ENCODE assay signal across 8 cellular contexts in the genomic region with DNA sequence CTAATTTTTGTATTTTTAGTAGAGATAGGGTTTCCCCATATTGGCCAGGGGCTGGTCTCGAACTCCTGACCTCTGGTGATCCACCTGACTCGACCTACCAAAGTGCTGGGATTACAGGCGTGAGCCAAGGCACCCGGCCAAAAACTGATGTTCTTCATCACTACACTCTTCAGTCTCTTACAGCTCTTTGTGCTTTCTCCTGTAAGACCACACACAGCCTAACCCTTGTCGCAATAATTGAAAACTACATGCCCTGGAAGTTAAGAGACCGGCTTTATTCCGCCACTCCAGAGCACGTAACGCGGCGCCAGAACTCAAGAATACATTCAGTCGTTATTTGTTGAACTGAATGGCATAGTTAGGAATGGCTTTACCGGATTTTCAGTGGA. TPM values are rescaled to one million over a fixed set of nuclear protein-coding genes. Genes with fewer than 3 reads are reported as not detected.
A peak's percentile ranks its signal among the peaks of the same experiment; 100 is the strongest.
DNase-seq lines count a peak whose midpoint lies in the region; ATAC-seq and TF ChIP-seq lines count a peak whose summit lies in the region.

No MANE protein-coding gene starts in this region.

- TF ChIP-seq CTCF in stomach (IDR thresholded peaks at IDR 0.05): no peak

- 2 to 3% (median 2%) methylated on average over 13 of the region's 13 CpGs for WGBS in stomach, 5 donors

- intact Hi-C loops in stomach (cut with DNase I; ENCODE audit: low total_unique reads): loop anchor here (10.0 kb wide), 1 partner anchor 136 kb away; no protein-coding TSS in a partner anchor

- peaks cover 13 to 28% (median 23%) of the 10 kb centered on the region in 4 donors for H3K4me1 ChIP-seq in stomach

- no peaks in the 10 kb centered on the region for H3K9me3 Mint-ChIP-seq in activated T-helper 17 cell treated with anti-CD3 and anti-CD28 coated beads, Interleukin-2, amount 50 U/mL, for 72 hours
- no peaks in the 10 kb centered on the region for H3K9me3 Mint-ChIP-seq in immature natural killer cell

- H3K4me3 ChIP-seq in stomach: peak overlapping the region; percentile 69 to 91 (median 70)

- peak overlapping the region; percentile 90 for H3K27ac Mint-ChIP-seq in activated T-helper 17 cell treated with anti-CD3 and anti-CD28 coated beads, Interleukin-2, amount 50 U/mL, for 72 hours
- peak overlapping the region; percentile 89 to 99 (median 96) for H3K27ac Mint-ChIP-seq in immature natural killer cell

- peaks cover 59% of the 10 kb centered on the region for H3K36me3 Mint-ChIP-seq in activated T-helper 17 cell treated with anti-CD3 and anti-CD28 coated beads, Interleukin-2, amount 50 U/mL, for 72 hours (ENCODE audit: low read depth)
- H3K36me3 Mint-ChIP-seq in immature natural killer cell: peaks cover 0 to 12% (median 6%) of the 10 kb centered on the region in 3 donors

- H3K9me3 ChIP-seq in stomach: no peaks in the 10 kb centered on the region

- ATAC-seq in activated T-helper 17 cell treated with anti-CD3 and anti-CD28 coated beads, Interleukin-2, amount 50 U/mL, for 72 hours (replicated peaks): peak; percentile 9
- ATAC-seq in GM21529 (IDR thresholded peaks at IDR 0.05; ENCODE audit: unreplicated experiment): no peak
- no peak for ATAC-seq in HG03139 (IDR thresholded peaks at IDR 0.05; ENCODE audit: unreplicated experiment)

- TF ChIP-seq POLR2A in stomach (IDR thresholded peaks at IDR 0.05): no peak

- DNase-seq in NCI-H510A treated with DMSO at 0.1 percent for 48 hours (lab: John Stamatoyannopoulos, UW): peak; percentile 81
- DNase-seq in NCI-H510A (lab: John Stamatoyannopoulos, UW): no peak
- DNase-seq in immature natural killer cell: no peak
- no peak for DNase-seq in stomach
- no peak for DNase-seq in UCSD-AML1 (lab: John Stamatoyannopoulos, UW; ENCODE audit: unreplicated experiment)

- H3K4me3 Mint-ChIP-seq in activated T-helper 17 cell treated with anti-CD3 and anti-CD28 coated beads, Interleukin-2, amount 50 U/mL, for 72 hours: peak overlapping the region; percentile 88
- H3K4me3 Mint-ChIP-seq in immature natural killer cell: peak overlapping the region; percentile 90 to 100 (median 98)

- H3K27me3 Mint-ChIP-seq in activated T-helper 17 cell treated with anti-CD3 and anti-CD28 coated beads, Interleukin-2, amount 50 U/mL, for 72 hours: no peaks in the 10 kb centered on the region
- peaks cover 0 to 2% (median 2%) of the 10 kb centered on the region in 3 donors for H3K27me3 Mint-ChIP-seq in immature natural killer cell (ENCODE audit: low read depth in 3 of 3)

- no peak for TF ChIP-seq EP300 in stomach (IDR thresholded peaks at IDR 0.05)

- H3K27me3 ChIP-seq in stomach: no peaks in the 10 kb centered on the region

- peak overlapping the region; percentile 66 to 88 (median 76) for H3K27ac ChIP-seq in stomach

- peaks cover 12 to 35% (median 33%) of the 10 kb centered on the region in 4 donors for H3K36me3 ChIP-seq in stomach

- peaks cover 8% of the 10 kb centered on the region for H3K4me1 Mint-ChIP-seq in activated T-helper 17 cell treated with anti-CD3 and anti-CD28 coated beads, Interleukin-2, amount 50 U/mL, for 72 hours
- peaks cover 25 to 30% of the 10 kb centered on the region in 2 donors for H3K4me1 Mint-ChIP-seq in immature natural killer cell

RNA-seq across cellular contexts. Expression of gene GPATCH4, which starts 0.6 kb away (rescaled TPM):
- total RNA-seq in activated T-helper 17 cell treated with anti-CD3 and anti-CD28 coated beads, Interleukin-2, amount 50 U/mL, for 72 hours: 10 to 100 TPM; 21.3 to 51.8 TPM
- 10 to 100 TPM in 2 of 3 donors, 1 to 10 TPM in 1; 7.7 to 42.2 (median 15.9) TPM for polyA plus RNA-seq in immature natural killer cell
- 10 to 100 TPM in 3 of 5 donors, 1 to 10 TPM in 2; 9.0 to 15.6 (median 12.9) TPM for total RNA-seq in stomach
- polyA plus RNA-seq in stomach: 10 to 100 TPM; 11.2 to 24.1 (median 19.9) TPM

RNA-seq across cellular contexts. Expression of gene NAXE, which starts 9.2 kb away (rescaled TPM):
- 10 to 100 TPM; 56.2 to 74.7 TPM for total RNA-seq in activated T-helper 17 cell treated with anti-CD3 and anti-CD28 coated beads, Interleukin-2, amount 50 U/mL, for 72 hours
- 100 to 1,000 TPM; 141 to 239 (median 202) TPM for polyA plus RNA-seq in immature natural killer cell
- 10 to 100 TPM; 46.1 to 81.1 (median 52.7) TPM for total RNA-seq in stomach
- polyA plus RNA-seq in stomach: 10 to 100 TPM; 68.1 to 84.9 (median 71.7) TPM

RNA-seq across cellular contexts. Expression of gene HAPLN2, which starts 18.5 kb away (rescaled TPM):
- total RNA-seq in activated T-helper 17 cell treated with anti-CD3 and anti-CD28 coated beads, Interleukin-2, amount 50 U/mL, for 72 hours: 1 to 10 TPM in 1 of 2 donors, under 1 TPM in 1; 0.30 to 1.5 TPM
- polyA plus RNA-seq in immature natural killer cell: not detected
- not detected for total RNA-seq in stomach
- polyA plus RNA-seq in stomach: under 1 TPM in 2 of 3 donors, not detected in 1; 0.33 to 0.37 TPM

RNA-seq across cellular contexts. Expression of gene TTC24, which starts 21.2 kb away (rescaled TPM):
- total RNA-seq in activated T-helper 17 cell treated with anti-CD3 and anti-CD28 coated beads, Interleukin-2, amount 50 U/mL, for 72 hours: under 1 TPM in 1 of 2 donors, not detected in 1; 0.79 TPM
- polyA plus RNA-seq in immature natural killer cell (1 to 10 TPM in 1 of 3 donors, under 1 TPM in 2; 0.40 to 1.1 (median 0.72) TPM), stomach (not detected)
- total RNA-seq in stomach: under 1 TPM in 1 of 5 donors, not detected in 4; 0.55 TPM

RNA-seq across cellular contexts. Expression of gene IQGAP3, which starts 28.4 kb away (rescaled TPM):
- 1 to 10 TPM; 8.7 to 9.4 TPM for total RNA-seq in activated T-helper 17 cell treated with anti-CD3 and anti-CD28 coated beads, Interleukin-2, amount 50 U/mL, for 72 hours
- not detected for polyA plus RNA-seq in immature natural killer cell
- 10 to 100 TPM in 4 of 5 donors, 1 to 10 TPM in 1; 5.2 to 22.2 (median 14.0) TPM for total RNA-seq in stomach
- 1 to 10 TPM; 1.2 to 4.7 (median 1.3) TPM for polyA plus RNA-seq in stomach
